Comparison of ENCODE assay signal across 9 cellular contexts in the genomic region with DNA sequence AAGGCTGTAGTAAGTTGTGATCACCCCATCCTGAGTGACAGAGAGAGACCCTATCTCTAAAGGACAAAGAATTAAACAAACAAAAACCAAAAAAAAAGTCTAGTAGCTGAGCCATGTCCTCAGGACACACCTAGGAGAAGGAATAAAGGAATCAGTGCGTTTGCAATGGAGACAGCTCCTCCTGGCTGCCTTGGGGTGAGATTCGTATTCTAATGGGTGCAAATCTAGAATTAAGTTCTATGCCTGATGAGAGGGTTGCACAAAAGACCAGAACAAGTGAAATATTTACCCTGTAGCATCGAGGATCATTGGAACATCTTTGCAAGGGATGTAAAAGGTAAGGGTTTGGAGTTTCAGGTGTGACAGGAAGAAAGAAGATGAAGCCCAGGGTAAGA.
A peak's percentile ranks its signal among the peaks of the same experiment; 100 is the strongest.
DNase-seq lines count a peak whose midpoint lies in the region; ATAC-seq, FAIRE-seq and TF ChIP-seq lines count a peak whose summit lies in the region.
"Had no signal": no experiment of that assay in that cellular context is flagged by ENCODE, and none has a peak within 500 bp of the region (broad histone marks: within the 10 kb centered on the region; RNA-seq: fewer than 3 reads in every experiment).

No MANE protein-coding gene starts in this region.

- FAIRE-seq in keratinocyte (lab: Jason Lieb, UNC): no peak

- H3K4me3 Mint-ChIP-seq in activated T-cell treated with anti-CD3 and anti-CD28 coated beads, Interleukin-2, amount 50 U/mL, for 4 hours: peak overlapping the region; percentile 74
- peak overlapping the region; percentile 78 for H3K4me3 Mint-ChIP-seq in activated naive CD8-positive, alpha-beta T cell treated with anti-CD3 and anti-CD28 coated beads, Interleukin-2, amount 10 ng/mL, durations not matched to agents 7 days and 5 days

- DNase-seq in activated T-cell treated with anti-CD3 and anti-CD28 coated beads, Interleukin-2, amount 50 U/mL, for 4 hours: no peak
- no peak for DNase-seq in activated T-cell treated with anti-CD3 and anti-CD28 coated beads, Interleukin-2, amount 50 U/mL, for 48 hours
- DNase-seq in activated naive CD8-positive, alpha-beta T cell treated with anti-CD3 and anti-CD28 coated beads, Interleukin-2, amount 10 ng/mL, durations not matched to agents 7 days and 5 days: no peak
- DNase-seq in keratinocyte (ENCODE audit: low read depth, low spot score) (no peak), suprapubic skin (ENCODE audit: low spot score in 2 of 2) (no peak)
- no peak for DNase-seq in activated effector memory CD4-positive, alpha-beta T cell treated with anti-CD3 and anti-CD28 coated beads, Interleukin-2, amount 50 U/mL, for 16 hours
- DNase-seq: NCI-H524 had no signal

- no peaks in the 10 kb centered on the region for H3K9me1 ChIP-seq in keratinocyte (ENCODE audit: control insufficient read depth, extremely low read depth, insufficient read depth, low read length)

- H3K27me3 Mint-ChIP-seq in activated T-cell treated with anti-CD3 and anti-CD28 coated beads, Interleukin-2, amount 50 U/mL, for 4 hours (ENCODE audit: low read depth): no peaks in the 10 kb centered on the region
- no peaks in the 10 kb centered on the region for H3K27me3 Mint-ChIP-seq in activated naive CD8-positive, alpha-beta T cell treated with anti-CD3 and anti-CD28 coated beads, Interleukin-2, amount 10 ng/mL, durations not matched to agents 7 days and 5 days

- POLR2A ChIA-PET in activated naive CD8-positive, alpha-beta T cell treated with anti-CD3 and anti-CD28 coated beads, Interleukin-2, amount 10 ng/mL, durations not matched to agents 7 days and 5 days (lab: Charles Lee): interaction anchor here (0.7 kb wide), 1 partner anchor 261 kb away, joined by 3 read pairs; no protein-coding TSS in a partner anchor

- H3K27me3 ChIP-seq in keratinocyte (ENCODE audit: control insufficient read depth, extremely low read depth, insufficient read depth, low read length): no peaks in the 10 kb centered on the region
- H3K27me3 ChIP-seq in suprapubic skin: no peaks in the 10 kb centered on the region

- no peak for TF ChIP-seq POLR2A in suprapubic skin (IDR thresholded peaks at IDR 0.05)

- no peak for ATAC-seq in activated T-cell treated with anti-CD3 and anti-CD28 coated beads, Interleukin-2, amount 50 U/mL, for 4 hours
- no peak for ATAC-seq in activated naive CD8-positive, alpha-beta T cell treated with anti-CD3 and anti-CD28 coated beads, Interleukin-2, amount 10 ng/mL, durations not matched to agents 7 days and 5 days (ENCODE audit: low read depth)
- ATAC-seq in GM18867 (IDR thresholded peaks at IDR 0.05; ENCODE audit: unreplicated experiment) (no peak), GM21381 (IDR thresholded peaks at IDR 0.05; ENCODE audit: unreplicated experiment) (no peak)

- no peaks in the 10 kb centered on the region for H3K36me3 Mint-ChIP-seq in activated T-cell treated with anti-CD3 and anti-CD28 coated beads, Interleukin-2, amount 50 U/mL, for 4 hours (ENCODE audit: insufficient read depth)
- no peaks in the 10 kb centered on the region for H3K36me3 Mint-ChIP-seq in activated naive CD8-positive, alpha-beta T cell treated with anti-CD3 and anti-CD28 coated beads, Interleukin-2, amount 10 ng/mL, durations not matched to agents 7 days and 5 days

- TF ChIP-seq EP300 in suprapubic skin (IDR thresholded peaks at IDR 0.05): no peak

- H3K79me2 ChIP-seq in keratinocyte (ENCODE audit: control insufficient read depth, insufficient read depth, low read length): no peaks in the 10 kb centered on the region

- peak overlapping the region in 1 of 3 experiments; percentile 67 for H3K4me3 ChIP-seq in keratinocyte (ENCODE audit: control insufficient read depth in 2 of 3, extremely low read depth in 1 of 3, insufficient read depth in 2 of 3, low read depth in 1 of 3, low read length in 3 of 3)
- peak overlapping the region; percentile 41 for H3K4me3 ChIP-seq in suprapubic skin

- 54% methylated on average over 3 of the region's 3 CpGs for WGBS in suprapubic skin

- peak overlapping the region; percentile 68 for H3K9ac ChIP-seq in keratinocyte (ENCODE audit: control insufficient read depth, extremely low read depth, insufficient read depth, low read length)

- peak overlapping the region; percentile 91 for H3K4me2 ChIP-seq in keratinocyte (ENCODE audit: control insufficient read depth, extremely low read depth, insufficient read depth, low read depth, low read length)

- dilution Hi-C loops in keratinocyte (cut with MboI; ENCODE audit: extremely low pct_ligation_motif_present, low sequenced_read_pairs): no loop called here

- peak overlapping the region; percentile 94 for H2AFZ ChIP-seq in keratinocyte (ENCODE audit: control insufficient read depth, low read length)

- H3K9me3 ChIP-seq in keratinocyte (ENCODE audit: control insufficient read depth, low read depth, low read length) (no peaks in the 10 kb centered on the region), suprapubic skin (no peaks in the 10 kb centered on the region)

- peak overlapping the region; percentile 77 for H3K27ac Mint-ChIP-seq in activated naive CD8-positive, alpha-beta T cell treated with anti-CD3 and anti-CD28 coated beads, Interleukin-2, amount 10 ng/mL, durations not matched to agents 7 days and 5 days

- no peaks in the 10 kb centered on the region for H4K20me1 ChIP-seq in keratinocyte (ENCODE audit: control insufficient read depth, extremely low read depth, insufficient read depth, low read length)

- H3K9me3 Mint-ChIP-seq in activated T-cell treated with anti-CD3 and anti-CD28 coated beads, Interleukin-2, amount 50 U/mL, for 4 hours: no peaks in the 10 kb centered on the region
- no peaks in the 10 kb centered on the region for H3K9me3 Mint-ChIP-seq in activated naive CD8-positive, alpha-beta T cell treated with anti-CD3 and anti-CD28 coated beads, Interleukin-2, amount 10 ng/mL, durations not matched to agents 7 days and 5 days

- no peaks in the 10 kb centered on the region for H3K36me3 ChIP-seq in keratinocyte (ENCODE audit: control insufficient read depth in 2 of 2, extremely low read depth in 1 of 2, insufficient read depth in 2 of 2, low read length in 2 of 2)
- H3K36me3 ChIP-seq in suprapubic skin: no peaks in the 10 kb centered on the region

- H3K4me1 Mint-ChIP-seq in activated T-cell treated with anti-CD3 and anti-CD28 coated beads, Interleukin-2, amount 50 U/mL, for 4 hours (ENCODE audit: low read depth): peaks cover 34% of the 10 kb centered on the region
- peaks cover 31% of the 10 kb centered on the region for H3K4me1 Mint-ChIP-seq in activated naive CD8-positive, alpha-beta T cell treated with anti-CD3 and anti-CD28 coated beads, Interleukin-2, amount 10 ng/mL, durations not matched to agents 7 days and 5 days

- H3K27ac ChIP-seq in keratinocyte (ENCODE audit: control insufficient read depth, insufficient read depth, low read length) (no peak overlapping the region), suprapubic skin (peak overlapping the region; percentile 76)

- H3K4me1 ChIP-seq in keratinocyte (ENCODE audit: control insufficient read depth, extremely low read depth, insufficient read depth, low read length): peaks cover 16% of the 10 kb centered on the region
- peaks cover 18% of the 10 kb centered on the region for H3K4me1 ChIP-seq in suprapubic skin

- TF ChIP-seq CTCF in keratinocyte (optimal IDR thresholded peaks at IDR 0.05 in 1 of 3, IDR thresholded peaks at IDR 0.05 in 1 of 3, conservative IDR thresholded peaks at IDR 0.05 in 1 of 3; ENCODE audit: extremely low read depth in 1 of 3, insufficient read depth in 2 of 3, low read length in 3 of 3): peak in 2 of 3 experiments; percentile 50 to 51
- no peak for TF ChIP-seq CTCF in suprapubic skin (IDR thresholded peaks at IDR 0.05)

Comparison
In these comparisons a context has a peak if more than half of its experiments do, and no peak if none do; other contexts are left out.
1. CTCF ChIP-seq: peak in keratinocyte (2 of 3); none in suprapubic skin (0 of 2).